In genomic region chr1:1046767-1047166, GRCh38 we compare ENCODE assay signal across 26 cellular contexts. TPM values are rescaled to one million over a fixed set of nuclear protein-coding genes. Genes with fewer than 3 reads are reported as not detected.
DNase-seq lines count a peak whose midpoint lies in the region; ATAC-seq and TF ChIP-seq lines count a peak whose summit lies in the region.
"Had no signal": no experiment of that assay in that cellular context is flagged by ENCODE, and none has a peak within 500 bp of the region (broad histone marks: within the 10 kb centered on the region; RNA-seq: fewer than 3 reads in every experiment).

No MANE protein-coding gene starts in this region.

- no peak for ATAC-seq in WTC11
- ATAC-seq in natural killer cell treated with Interleukin-12 subunit alpha and Interleukin-12 subunit beta and Interleukin-15 and Interleukin-18, amount 100 ng/mL, for 72 hours: no peak
- ATAC-seq: GM12878 had no signal

- H2BK120ac ChIP-seq in neuronal stem cell (ENCODE audit: low read depth, low read length): no peak overlapping the region

- no peak overlapping the region for H3K27ac ChIP-seq in HEK293 (ENCODE audit: extremely low read depth, low read depth, low read length)
- H3K27ac ChIP-seq in neuronal stem cell (replicated peaks; ENCODE audit: low read length): no peak overlapping the region
- H3K27ac ChIP-seq: BLaER1 had no signal

- no peak overlapping the region for H2BK12ac ChIP-seq in neuronal stem cell (ENCODE audit: low read length)

- no peaks in the 10 kb centered on the region for H3K27me3 ChIP-seq in neuronal stem cell (ENCODE audit: control insufficient read depth in 3 of 3, insufficient read depth in 3 of 3, low read depth in 1 of 3, low read length in 3 of 3)
- H3K27me3 ChIP-seq: BE2C, BLaER1 had no signal

- no peak overlapping the region for H4K91ac ChIP-seq in neuronal stem cell (ENCODE audit: low read depth, low read length, poor library complexity)

- H3K9ac ChIP-seq in neuronal stem cell (ENCODE audit: low read depth, low read length, poor library complexity): peak overlapping the region; percentile 44
- H3K9ac ChIP-seq: BLaER1 had no signal

- peak overlapping the region; percentile 45; the same call in 1 of the 2 replicates for H3K27ac Mint-ChIP-seq in WTC11
- H3K27ac Mint-ChIP-seq in natural killer cell treated with Interleukin-12 subunit alpha and Interleukin-12 subunit beta and Interleukin-15 and Interleukin-18, amount 100 ng/mL, for 72 hours: no peak overlapping the region
- H3K27ac Mint-ChIP-seq: CD14-positive monocyte; CD4-positive, alpha-beta memory T cell; CD4-positive, CD25-positive, alpha-beta regulatory T cell; CD8-positive, alpha-beta memory T cell had no signal

- no peaks in the 10 kb centered on the region for H3K27me3 Mint-ChIP-seq in WTC11 (ENCODE audit: low read depth)
- H3K27me3 Mint-ChIP-seq in natural killer cell treated with Interleukin-12 subunit alpha and Interleukin-12 subunit beta and Interleukin-15 and Interleukin-18, amount 100 ng/mL, for 72 hours: no peaks in the 10 kb centered on the region
- H3K27me3 Mint-ChIP-seq: CD4-positive, alpha-beta memory T cell; CD4-positive, CD25-positive, alpha-beta regulatory T cell; CD8-positive, alpha-beta memory T cell had no signal

- TF ChIP-seq CTCF in HEK293 (tag by site-specific recombination; IDR thresholded peaks at IDR 0.05) (no peak), WTC11 (IDR thresholded peaks at IDR 0.05) (no peak)

- H3K23ac ChIP-seq in neuronal stem cell (ENCODE audit: low read depth, low read length, poor library complexity): no peak overlapping the region

- no peak overlapping the region for H3K4ac ChIP-seq in neuronal stem cell (ENCODE audit: low read length)

- H2BK15ac ChIP-seq in neuronal stem cell (ENCODE audit: low read length): no peak overlapping the region

- H3K4me3 ChIP-seq in HEK293 (ENCODE audit: low read depth, low read length) (no peak overlapping the region), neuronal stem cell (ENCODE audit: low read length in 2 of 2) (no peak overlapping the region)
- H3K4me3 ChIP-seq: BLaER1, GM12878 had no signal

- no peak overlapping the region for H2AK5ac ChIP-seq in neuronal stem cell (ENCODE audit: low read depth, low read length)

- H3K79me1 ChIP-seq in neuronal stem cell (ENCODE audit: low read depth, low read length): peaks cover 27% of the 10 kb centered on the region

- no peak overlapping the region for H3K4me2 ChIP-seq in neuronal stem cell (ENCODE audit: insufficient read depth, low read length, poor library complexity, severe bottlenecking)
- H3K4me2 ChIP-seq: BLaER1 had no signal

- H3K4me1 Mint-ChIP-seq in WTC11: no peaks in the 10 kb centered on the region
- peaks cover 0 to 5% of the 10 kb centered on the region in 2 donors for H3K4me1 Mint-ChIP-seq in natural killer cell treated with Interleukin-12 subunit alpha and Interleukin-12 subunit beta and Interleukin-15 and Interleukin-18, amount 100 ng/mL, for 72 hours (ENCODE audit: low read depth in 2 of 2)
- H3K4me1 Mint-ChIP-seq: CD14-positive monocyte; CD8-positive, alpha-beta memory T cell had no signal

- H2AFZ ChIP-seq in neuronal stem cell (ENCODE audit: low read length): no peak overlapping the region

- no peak overlapping the region for H3K14ac ChIP-seq in neuronal stem cell (ENCODE audit: low read length)

- no peak overlapping the region for H3K18ac ChIP-seq in neuronal stem cell (ENCODE audit: low read length)

- H4K8ac ChIP-seq in neuronal stem cell (ENCODE audit: low read depth, low read length): no peak overlapping the region

- no peaks in the 10 kb centered on the region for H3K9me3 Mint-ChIP-seq in WTC11
- no peaks in the 10 kb centered on the region for H3K9me3 Mint-ChIP-seq in natural killer cell treated with Interleukin-12 subunit alpha and Interleukin-12 subunit beta and Interleukin-15 and Interleukin-18, amount 100 ng/mL, for 72 hours
- H3K9me3 Mint-ChIP-seq: CD8-positive, alpha-beta memory T cell had no signal

- CTCF ChIA-PET in HEK293 (lab: Yijun Ruan, JAX): no interaction called here
- CTCF ChIA-PET in WTC11 (lab: Charles Lee): no interaction called here

- H3K4me3 Mint-ChIP-seq in WTC11: no peak overlapping the region
- H3K4me3 Mint-ChIP-seq in natural killer cell treated with Interleukin-12 subunit alpha and Interleukin-12 subunit beta and Interleukin-15 and Interleukin-18, amount 100 ng/mL, for 72 hours: no peak overlapping the region
- H3K4me3 Mint-ChIP-seq: CD14-positive monocyte; CD4-positive, alpha-beta memory T cell; CD4-positive, CD25-positive, alpha-beta regulatory T cell; CD8-positive, alpha-beta memory T cell had no signal

- POLR2A ChIA-PET in HEK293 (lab: Yijun Ruan, JAX): no interaction called here
- POLR2A ChIA-PET in WTC11 (lab: Charles Lee): no interaction called here

- peaks cover 10% of the 10 kb centered on the region for H3K36me3 Mint-ChIP-seq in WTC11
- H3K36me3 Mint-ChIP-seq in natural killer cell treated with Interleukin-12 subunit alpha and Interleukin-12 subunit beta and Interleukin-15 and Interleukin-18, amount 100 ng/mL, for 72 hours: no peaks in the 10 kb centered on the region
- H3K36me3 Mint-ChIP-seq: CD14-positive monocyte; CD4-positive, alpha-beta memory T cell; CD4-positive, CD25-positive, alpha-beta regulatory T cell; CD8-positive, alpha-beta memory T cell had no signal

- no peak overlapping the region for H2BK5ac ChIP-seq in neuronal stem cell (ENCODE audit: low read length)

- no CpG with 5 or more reads among the region's 26 CpGs for WGBS in neuronal stem cell (ENCODE audit: extremely low coverage in 2 of 2, insufficient read length in 2 of 2, insufficient replicate concordance in 1 of 2), 2 donors

- peaks cover 0 to 81% of the 10 kb centered on the region in 2 experiments; a peak in 1 of 3 replicates for H3K36me3 ChIP-seq in HEK293 (ENCODE audit: control insufficient read depth in 2 of 2, insufficient read depth in 1 of 2, low read length in 2 of 2)
- peaks cover 59 to 89% of the 10 kb centered on the region in 2 donors for H3K36me3 ChIP-seq in neuronal stem cell (replicated peaks in 1 of 2; ENCODE audit: control insufficient read depth in 2 of 2, insufficient read depth in 2 of 2, low read length in 2 of 2)
- H3K36me3 ChIP-seq: BE2C had no signal

- H3K4me1 ChIP-seq in HEK293 (ENCODE audit: control insufficient read depth, insufficient read depth, low read length) (no peaks in the 10 kb centered on the region), neuronal stem cell (ENCODE audit: control insufficient read depth in 2 of 2, insufficient read depth in 1 of 2, low read depth in 1 of 2, low read length in 2 of 2) (no peaks in the 10 kb centered on the region)

- DNase-seq in WTC11 (ENCODE audit: low spot score) (no peak), neuronal stem cell (ENCODE audit: low spot score) (no peak), NCI-H2227 treated with DMSO at 0.1 percent for 48 hours (lab: John Stamatoyannopoulos, UW) (no peak)
- no peak for DNase-seq in natural killer cell treated with Interleukin-12 subunit alpha and Interleukin-12 subunit beta and Interleukin-15 and Interleukin-18, amount 100 ng/mL, for 72 hours (ENCODE audit: low spot score)
- DNase-seq: 8988T; ACHN; BE2C; C1 segment of cervical spinal cord; CD4-positive, alpha-beta memory T cell; CD4-positive, CD25-positive, alpha-beta regulatory T cell; CD8-positive, alpha-beta memory T cell; COR-L47; DMS 273 treated with DMSO at 0.1 percent for 48 hours; DMS153; DMS53; DMS79; DND-41; EL; GDM1 had no signal

- H3K9me3 ChIP-seq in HEK293 (ENCODE audit: control insufficient read depth, insufficient read depth, low read depth, low read length) (no peaks in the 10 kb centered on the region), neuronal stem cell (replicated peaks in 1 of 2; ENCODE audit: control insufficient read depth in 2 of 2, insufficient read depth in 1 of 2, low read depth in 1 of 2, low read length in 2 of 2) (no peaks in the 10 kb centered on the region)
- H3K9me3 ChIP-seq: BE2C, BLaER1 had no signal

TF ChIP-seq in HEK293, 187 proteins besides CTCF, POLR2A, EP300 and RAD21:
- TF ChIP-seq YY1 (tag by site-specific recombination; IDR thresholded peaks at IDR 0.05) (no peak), IKZF3 (tag by site-specific recombination; IDR thresholded peaks at IDR 0.05) (no peak), BCL11A (tag by site-specific recombination; IDR thresholded peaks at IDR 0.05; ENCODE audit: low read depth) (0 out of 2 replicates have a peak, but pooled peaks have one; percentile 14), SCRT2 (tag by site-specific recombination; IDR thresholded peaks at IDR 0.05) (peak; percentile 48; the same call in 1 of the 2 replicates)

TF ChIP-seq in WTC11, 78 proteins besides CTCF, POLR2A, EP300 and RAD21 (continues in another document):
- TF ChIP-seq E2F5 (CRISPR knock-in tag; IDR thresholded peaks at IDR 0.05): no peak
- no peak for TF ChIP-seq HMGA2 (CRISPR knock-in tag; IDR thresholded peaks at IDR 0.05)
- no peak for TF ChIP-seq TEAD1 (CRISPR knock-in tag; IDR thresholded peaks at IDR 0.05)
- no peak for TF ChIP-seq ATF1 (CRISPR knock-in tag; IDR thresholded peaks at IDR 0.05)
- TF ChIP-seq ZNF138 (CRISPR knock-in tag; conservative IDR thresholded peaks at IDR 0.05): no peak

RNA-seq across cellular contexts. Expression of gene AGRN, which starts 26.8 kb away (rescaled TPM):
- total RNA-seq in WTC11 (2021): 184 to 198 TPM (median 186 TPM) in 3 replicates
- polyA plus RNA-seq in neuronal stem cell (2013, experiment 1 of 2): 79.8 TPM
- polyA plus RNA-seq in neuronal stem cell (2013, experiment 2 of 2): 78.9 TPM
- 1 to 10 TPM; 9.3 to 9.4 TPM for total RNA-seq in natural killer cell treated with Interleukin-12 subunit alpha and Interleukin-12 subunit beta and Interleukin-15 and Interleukin-18, amount 100 ng/mL, for 72 hours
- polyA plus RNA-seq: CD4-positive, alpha-beta memory T cell; CD8-positive, alpha-beta memory T cell had no signal

RNA-seq across cellular contexts. Expression of gene RNF223, which starts 27.3 kb away (rescaled TPM):
- not detected in 3 replicates for total RNA-seq in WTC11 (2021)
- polyA plus RNA-seq in neuronal stem cell (2013, experiment 1 of 2): 0.03 TPM
- polyA plus RNA-seq in neuronal stem cell (2013, experiment 2 of 2): 0.01 TPM
- not detected for total RNA-seq in natural killer cell treated with Interleukin-12 subunit alpha and Interleukin-12 subunit beta and Interleukin-15 and Interleukin-18, amount 100 ng/mL, for 72 hours
- total RNA-seq: A673; CD4-positive, alpha-beta memory T cell; CD4-positive, CD25-positive, alpha-beta regulatory T cell; CD8-positive, alpha-beta memory T cell; Daoy had no signal
- polyA plus RNA-seq: AG04450; CD14-positive monocyte; CD4-positive, alpha-beta memory T cell; CD4-positive, CD25-positive, alpha-beta regulatory T cell; CD8-positive, alpha-beta memory T cell; GM12878 had no signal

RNA-seq across cellular contexts. Expression of gene ISG15, which starts 33.5 kb away (rescaled TPM):
- 29.5 to 38.3 TPM (median 36.1 TPM) in 3 replicates for total RNA-seq in WTC11 (2021)
- 44.0 TPM for polyA plus RNA-seq in neuronal stem cell (2013, experiment 1 of 2)
- polyA plus RNA-seq in neuronal stem cell (2013, experiment 2 of 2): 44.5 TPM
- 10 to 100 TPM; 15.2 to 44.3 TPM for total RNA-seq in natural killer cell treated with Interleukin-12 subunit alpha and Interleukin-12 subunit beta and Interleukin-15 and Interleukin-18, amount 100 ng/mL, for 72 hours

RNA-seq across cellular contexts. Expression of gene HES4, which starts 46.9 kb away (rescaled TPM):
- 4.5 to 10.7 TPM (median 8.3 TPM) in 3 replicates for total RNA-seq in WTC11 (2021)
- polyA plus RNA-seq in neuronal stem cell (2013, experiment 1 of 2): 312 TPM
- 285 TPM for polyA plus RNA-seq in neuronal stem cell (2013, experiment 2 of 2)
- total RNA-seq in natural killer cell treated with Interleukin-12 subunit alpha and Interleukin-12 subunit beta and Interleukin-15 and Interleukin-18, amount 100 ng/mL, for 72 hours: not detected
- total RNA-seq: CD4-positive, alpha-beta memory T cell had no signal
- polyA plus RNA-seq: CD8-positive, alpha-beta memory T cell had no signal

Comparison
In these comparisons a context has a peak if more than half of its experiments do, and no peak if none do; other contexts are left out.
1. RNA of gene AGRN, which starts 26.8 kb away (total RNA-seq): 184 to 198 TPM in WTC11; 9.3 to 9.4 TPM in natural killer cell treated with Interleukin-12 subunit alpha and Interleukin-12 subunit beta and Interleukin-15 and Interleukin-18, amount 100 ng/mL, for 72 hours; every median in the first group is over 10 times any median in the second.